ENCODE assay signal across 17 cellular contexts in genomic region chr6:149249370-149250357, GRCh38.
DNase-seq lines count a peak whose midpoint lies in the region; ATAC-seq, FAIRE-seq and TF ChIP-seq lines count a peak whose summit lies in the region.
"Had no signal": no experiment of that assay in that cellular context is flagged by ENCODE, and none has a peak within 500 bp of the region (broad histone marks: within the 10 kb centered on the region; RNA-seq: fewer than 3 reads in every experiment).

No MANE protein-coding gene starts in this region.

- no peaks in the 10 kb centered on the region for H3K27me3 ChIP-seq in CD4-positive, CD25-positive, alpha-beta regulatory T cell (ENCODE audit: control insufficient read depth, insufficient read depth, low read length)

- peak overlapping the region; percentile 63 to 92 (median 70) for H3K27ac Mint-ChIP-seq in CD4-positive, CD25-positive, alpha-beta regulatory T cell
- H3K27ac Mint-ChIP-seq in WTC11, result no peak overlapping the region
- H3K27ac Mint-ChIP-seq: H9 had no signal

- peaks cover 10% of the 10 kb centered on the region; the same call in 2 of the 3 replicates for H3K4me1 ChIP-seq in A549
- H3K4me1 ChIP-seq in CD4-positive, CD25-positive, alpha-beta regulatory T cell (ENCODE audit: control insufficient read depth, insufficient read depth, low read length, poor library complexity, severe bottlenecking), result peaks cover 12% of the 10 kb centered on the region
- H3K4me1 ChIP-seq: psoas muscle, suprapubic skin had no signal

- intact Hi-C loops in left colon (cut with DNase I, micrococcal nuclease), result no loop called here

- no peaks in the 10 kb centered on the region for H3K36me3 ChIP-seq in CD4-positive, CD25-positive, alpha-beta regulatory T cell (ENCODE audit: control insufficient read depth, insufficient read depth, low read length)
- H3K36me3 ChIP-seq: suprapubic skin had no signal

- ATAC-seq in A549 (peak; percentile 19 to 45; a peak in 2 of 6 replicates), WTC11 (no peak), left colon (peak; percentile 72), HG03280 (IDR thresholded peaks at IDR 0.05; ENCODE audit: unreplicated experiment) (no peak)
- ATAC-seq in CD4-positive, CD25-positive, alpha-beta regulatory T cell (ENCODE audit: low read depth in 2 of 2), result no peak
- ATAC-seq: psoas muscle had no signal

- peaks cover 0 to 2% (median 0%) of the 10 kb centered on the region in 7 donors for H3K9me3 Mint-ChIP-seq in CD4-positive, CD25-positive, alpha-beta regulatory T cell
- H3K9me3 Mint-ChIP-seq in WTC11, result no peaks in the 10 kb centered on the region
- H3K9me3 Mint-ChIP-seq: H9 had no signal

- H3K4me2 ChIP-seq in A549, result peak overlapping the region; percentile 28; the same call in 1 of the 3 replicates

- peak overlapping the region; percentile 3 to 72 (median 66) for H3K4me3 Mint-ChIP-seq in CD4-positive, CD25-positive, alpha-beta regulatory T cell
- H3K4me3 Mint-ChIP-seq in WTC11, result no peak overlapping the region
- H3K4me3 Mint-ChIP-seq: H9 had no signal

- no peak overlapping the region for H3K27ac ChIP-seq in A549
- no peak overlapping the region for H3K27ac ChIP-seq in CD4-positive, CD25-positive, alpha-beta regulatory T cell (ENCODE audit: insufficient read depth, low read length, poor library complexity, severe bottlenecking)
- H3K27ac ChIP-seq: psoas muscle, suprapubic skin had no signal

- CTCF ChIA-PET in A549 (lab: Yijun Ruan, JAX), result interaction anchor here (1.5 kb wide), 1 partner anchor 17 kb away, joined by 3 read pairs; no protein-coding TSS in a partner anchor
- CTCF ChIA-PET in WTC11 (lab: Charles Lee), result interaction anchor here (1.0 kb wide), 1 partner anchor 12 kb away, joined by 3 read pairs; no protein-coding TSS in a partner anchor

- in situ Hi-C loops in ACHN (cut with HindIII; ENCODE audit: low pct_ligation_motif_present, low pct_unique_long_range_greater_than_20kb, low sequenced_read_pairs), result no loop called here

- H3K36me3 Mint-ChIP-seq in CD4-positive, CD25-positive, alpha-beta regulatory T cell, result no peaks in the 10 kb centered on the region
- H3K36me3 Mint-ChIP-seq in WTC11, result no peaks in the 10 kb centered on the region

- no peak for TF ChIP-seq CTCF in A549 (IDR thresholded peaks at IDR 0.05)
- TF ChIP-seq CTCF in WTC11 (IDR thresholded peaks at IDR 0.05), result no peak

- WGBS in A549 (ENCODE audit: missing lambda C conversion rate), result 79% methylated on average over 6 of the region's 6 CpGs

- peaks cover 6% of the 10 kb centered on the region for H3K27me3 Mint-ChIP-seq in CD4-positive, CD25-positive, alpha-beta regulatory T cell
- no peaks in the 10 kb centered on the region; the same call in 1 of the 2 replicates for H3K27me3 Mint-ChIP-seq in WTC11 (ENCODE audit: low read depth)

- TF ChIP-seq POLR2A in A549 (IDR thresholded peaks at IDR 0.05; ENCODE audit: low read length), result no peak

- POLR2A ChIA-PET in A549 (lab: Yijun Ruan, JAX) (no interaction called here), WTC11 (lab: Charles Lee) (no interaction called here)

- peak in 1 of 2 experiments; percentile 11 for DNase-seq in A549 (ENCODE audit: low read depth in 1 of 2, low spot score in 1 of 2)
- no peak for DNase-seq in CD4-positive, CD25-positive, alpha-beta regulatory T cell
- DNase-seq in WTC11 (ENCODE audit: low spot score), result no peak
- DNase-seq in left colon, result peak in 1 of 2 donors; percentile 44
- no peak for DNase-seq in ACHN
- no peak for DNase-seq in hippocampal formation (lab: John Stamatoyannopoulos, UW)
- no peak for DNase-seq in DMS53 treated with DMSO at 0.1 percent for 48 hours (lab: John Stamatoyannopoulos, UW; ENCODE audit: unreplicated experiment)
- DNase-seq: activated CD4-positive, alpha-beta T cell treated with anti-CD3 and anti-CD28 coated beads, Interleukin-2, amount 50 U/mL, for 4 hours; activated naive CD4-positive, alpha-beta T cell treated with Interleukin-2 at 50 U/mL for 16 hours; C1 segment of cervical spinal cord; H9; MM.1S; NCI-H2081 treated with DMSO at 0.1 percent for 48 hours; psoas muscle had no signal

- H3K4me1 Mint-ChIP-seq in CD4-positive, CD25-positive, alpha-beta regulatory T cell, result peaks cover 12 to 53% (median 26%) of the 10 kb centered on the region in 4 donors
- H3K4me1 Mint-ChIP-seq in WTC11, result peaks cover 6% of the 10 kb centered on the region

- H3K4me3 ChIP-seq in A549, result no peak overlapping the region
- H3K4me3 ChIP-seq in CD4-positive, CD25-positive, alpha-beta regulatory T cell (ENCODE audit: low read depth, low read length), result peak overlapping the region; percentile 37
- H3K4me3 ChIP-seq: psoas muscle, suprapubic skin had no signal

- no peaks in the 10 kb centered on the region for H3K9me3 ChIP-seq in A549
- no peaks in the 10 kb centered on the region for H3K9me3 ChIP-seq in CD4-positive, CD25-positive, alpha-beta regulatory T cell (ENCODE audit: control insufficient read depth in 2 of 2, low read length in 2 of 2)
- H3K9me3 ChIP-seq: psoas muscle, suprapubic skin had no signal

- TF ChIP-seq RAD21 in A549 (conservative IDR thresholded peaks at IDR 0.05 in 1 of 2, IDR thresholded peaks at IDR 0.05 in 1 of 2), result no peak

- no peak for TF ChIP-seq EP300 in A549 (IDR thresholded peaks at IDR 0.05)

- no peak for FAIRE-seq in A549 (lab: Jason Lieb, UNC)
- FAIRE-seq: keratinocyte had no signal

TF ChIP-seq in A549, 52 proteins besides CTCF, POLR2A, EP300 and RAD21 (continues in another document):
- TF ChIP-seq MAFK (IDR thresholded peaks at IDR 0.05; ENCODE audit: partially characterized antibody), result no peak
- TF ChIP-seq TFCP2L1 (CRISPR knock-in tag; IDR thresholded peaks at IDR 0.05), result no peak
- TF ChIP-seq EHF (CRISPR knock-in tag; IDR thresholded peaks at IDR 0.05), result no peak
- TF ChIP-seq FOXS1 (CRISPR knock-in tag; IDR thresholded peaks at IDR 0.05), result no peak
- no peak for TF ChIP-seq KDM1A (IDR thresholded peaks at IDR 0.05; ENCODE audit: low read depth)
- TF ChIP-seq HMGXB4 (CRISPR knock-in tag; IDR thresholded peaks at IDR 0.05; ENCODE audit: borderline replicate concordance), result no peak
- TF ChIP-seq BCL3 (IDR thresholded peaks at IDR 0.05), result no peak

TF ChIP-seq in WTC11, 78 proteins besides CTCF, POLR2A, EP300 and RAD21:
- TF ChIP-seq GABPB1 (CRISPR knock-in tag; IDR thresholded peaks at IDR 0.05) (0 out of 2 replicates have a peak, but pooled peaks have one; percentile 7), SOX15 (CRISPR knock-in tag; IDR thresholded peaks at IDR 0.05) (no peak)
TF ChIP-seq in WTC11: peak in this region for 1.

Comparison
In these comparisons a context has a peak if more than half of its experiments do, and no peak if none do; other contexts are left out.
1. ATAC-seq: peak in A549 (2 of 2) and left colon (single experiment); none in CD4-positive, CD25-positive, alpha-beta regulatory T cell (0 of 2), WTC11 (single experiment) and HG03280 (single experiment).